32 cellular contexts compared by ENCODE assay signal in the genomic region with DNA sequence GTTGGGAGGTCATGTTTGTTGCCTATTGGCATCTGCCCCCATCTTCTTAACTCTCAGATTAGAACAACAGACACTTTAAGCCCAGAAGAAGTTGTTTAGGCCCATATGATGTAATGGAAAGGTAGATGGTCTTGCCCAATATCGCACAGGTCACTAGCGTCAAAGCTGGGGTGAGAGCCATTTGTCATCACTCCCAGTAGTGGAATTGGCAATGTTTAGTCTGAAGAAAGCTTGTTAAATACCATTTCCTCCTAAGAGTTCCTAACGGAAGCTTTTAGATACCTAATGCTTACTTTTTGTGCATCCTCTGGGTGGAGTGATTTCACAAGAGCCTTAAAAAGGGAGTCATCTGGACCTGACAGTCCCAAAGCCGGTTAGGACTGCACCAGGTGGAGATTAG.
"Had no signal": no experiment of that assay in that cellular context is flagged by ENCODE, and none has a peak within 500 bp of the region (broad histone marks: within the 10 kb centered on the region; RNA-seq: fewer than 3 reads in every experiment).

No MANE protein-coding gene starts in this region.

- H3K36me3 ChIP-seq: ascending aorta, breast epithelium, Peyer's patch, SJSA1 had no signal

- H3K27ac Mint-ChIP-seq: activated CD4-positive, alpha-beta T cell treated with anti-CD3 and anti-CD28 coated beads for 36 hours; activated CD4-positive, alpha-beta T cell treated with anti-CD3 and anti-CD28 coated beads, Interleukin-2, amount 10 ng/mL, durations not matched to agents 7 days and 5 days; activated CD8-positive, alpha-beta T cell treated with anti-CD3 and anti-CD28 coated beads, Interleukin-2, amount 10 ng/mL, durations not matched to agents 7 days and 5 days; activated naive CD4-positive, alpha-beta T cell treated with anti-CD3 and anti-CD28 coated beads, Interleukin-2, amount 50 U/mL, for 24 hours; activated naive CD8-positive, alpha-beta T cell treated with anti-CD3 and anti-CD28 coated beads, Interleukin-2, amount 10 ng/mL, durations not matched to agents 7 days and 5 days; activated T-cell treated with anti-CD3 and anti-CD28 coated beads, Interleukin-2, amount 50 U/mL, for 24 hours; activated T-helper 2 cell treated with anti-CD3 and anti-CD28 coated beads, Interferon-gamma antibody, Interleukin-2, Interleukin-4, amounts not matched to agents 10 μg/mL and 5 μg/mL and 100 μg/mL, durations not matched to agents 14 hours and 24 hours and 36 hours; T-helper 1 cell treated with Interleukin-12 subunit alpha and Interleukin-12 subunit beta and Interleukin-4 antibody, amounts not matched to agents 30 μg/mL and 1 μg/mL, for 36 hours; T-helper 2 cell treated with Interferon-gamma antibody and Interleukin-4, amounts not matched to agents 5 μg/mL and 100 μg/mL, for 36 hours; WTC11 had no signal

- ATAC-seq: activated CD4-positive, alpha-beta T cell treated with anti-CD3 and anti-CD28 coated beads for 36 hours; activated CD4-positive, CD25-positive, alpha-beta regulatory T cell treated with anti-CD3 and anti-CD28 coated beads, Interleukin-2, amount 50 U/mL, for 24 hours; activated CD8-positive, alpha-beta T cell treated with anti-CD3 and anti-CD28 coated beads, Interleukin-2, amount 10 ng/mL, durations not matched to agents 7 days and 5 days; PC-3; WTC11 had no signal

- H3K27ac ChIP-seq: ascending aorta, breast epithelium, KMS-11, Peyer's patch, SJSA1 had no signal

- H3K4me1 ChIP-seq: breast epithelium, Peyer's patch, SJSA1 had no signal

- DNase-seq: activated CD4-positive, alpha-beta T cell treated with anti-CD3 and anti-CD28 coated beads for 36 hours; activated CD4-positive, alpha-beta T cell treated with anti-CD3 and anti-CD28 coated beads, Interleukin-2, amount 10 ng/mL, durations not matched to agents 7 days and 5 days; activated CD4-positive, alpha-beta T cell treated with anti-CD3 and anti-CD28 coated beads, Interleukin-2, amount 50 U/mL, for 48 hours; activated CD8-positive, alpha-beta T cell treated with anti-CD3 and anti-CD28 coated beads, Interleukin-2, amount 10 ng/mL, durations not matched to agents 7 days and 5 days; activated gamma-delta T cell; activated naive CD4-positive, alpha-beta T cell treated with Interleukin-2 at 50 U/mL for 16 hours; activated naive CD8-positive, alpha-beta T cell treated with anti-CD3 and anti-CD28 coated beads, Interleukin-2, amount 10 ng/mL, durations not matched to agents 7 days and 5 days; activated T-cell treated with anti-CD3 and anti-CD28 coated beads, Interleukin-2, amount 50 U/mL, for 24 hours; MM.1S; MV-4-11; NCI-H1092; NCI-H1436 treated with DMSO at 0.1 percent for 48 hours; NCI-H1694 treated with DMSO at 0.1 percent for 48 hours; NCI-H2029; NCI-H510A; NCI-H526 treated with DMSO at 0.1 percent for 48 hours; NK-92 treated with Interleukin-12 subunit alpha and Interleukin-12 subunit beta, amount 100 ng/mL, for 24 hours; PC-3; Peyer's patch; RPMI8226; SHP77 treated with DMSO at 0.1 percent for 48 hours; SK-N-SH had no signal

- H3K36me3 Mint-ChIP-seq: activated naive CD4-positive, alpha-beta T cell treated with anti-CD3 and anti-CD28 coated beads, Interleukin-2, amount 50 U/mL, for 24 hours; activated naive CD8-positive, alpha-beta T cell treated with anti-CD3 and anti-CD28 coated beads, Interleukin-2, amount 10 ng/mL, durations not matched to agents 7 days and 5 days; WTC11 had no signal

- H3K9me3 Mint-ChIP-seq: activated CD4-positive, alpha-beta T cell treated with anti-CD3 and anti-CD28 coated beads, Interleukin-2, amount 10 ng/mL, durations not matched to agents 7 days and 5 days; activated naive CD4-positive, alpha-beta T cell treated with anti-CD3 and anti-CD28 coated beads, Interleukin-2, amount 50 U/mL, for 24 hours; activated naive CD8-positive, alpha-beta T cell treated with anti-CD3 and anti-CD28 coated beads, Interleukin-2, amount 10 ng/mL, durations not matched to agents 7 days and 5 days; activated T-cell treated with anti-CD3 and anti-CD28 coated beads, Interleukin-2, amount 50 U/mL, for 24 hours; activated T-helper 2 cell treated with anti-CD3 and anti-CD28 coated beads, Interferon-gamma antibody, Interleukin-2, Interleukin-4, amounts not matched to agents 10 μg/mL and 5 μg/mL and 100 μg/mL, durations not matched to agents 14 hours and 24 hours and 36 hours; T-helper 1 cell treated with Interleukin-12 subunit alpha and Interleukin-12 subunit beta and Interleukin-4 antibody, amounts not matched to agents 30 μg/mL and 1 μg/mL, for 36 hours; T-helper 2 cell treated with Interferon-gamma antibody and Interleukin-4, amounts not matched to agents 5 μg/mL and 100 μg/mL, for 36 hours; WTC11 had no signal

- H3K9ac ChIP-seq: KMS-11, SK-N-SH had no signal

- H3K4me2 ChIP-seq: KMS-11, SK-N-SH had no signal

- H3K9me3 ChIP-seq: ascending aorta, breast epithelium, Peyer's patch, SJSA1, SK-N-SH had no signal

- H3K4me3 ChIP-seq: ascending aorta, breast epithelium, Peyer's patch, SJSA1 had no signal

- H3K4me1 Mint-ChIP-seq: activated CD4-positive, alpha-beta T cell treated with anti-CD3 and anti-CD28 coated beads for 36 hours; activated CD4-positive, alpha-beta T cell treated with anti-CD3 and anti-CD28 coated beads, Interleukin-2, amount 10 ng/mL, durations not matched to agents 7 days and 5 days; activated naive CD4-positive, alpha-beta T cell treated with anti-CD3 and anti-CD28 coated beads, Interleukin-2, amount 50 U/mL, for 24 hours; activated naive CD8-positive, alpha-beta T cell treated with anti-CD3 and anti-CD28 coated beads, Interleukin-2, amount 10 ng/mL, durations not matched to agents 7 days and 5 days had no signal

- H3K4me3 Mint-ChIP-seq: activated CD4-positive, alpha-beta T cell treated with anti-CD3 and anti-CD28 coated beads for 36 hours; activated CD4-positive, alpha-beta T cell treated with anti-CD3 and anti-CD28 coated beads, Interleukin-2, amount 10 ng/mL, durations not matched to agents 7 days and 5 days; activated CD8-positive, alpha-beta T cell treated with anti-CD3 and anti-CD28 coated beads, Interleukin-2, amount 10 ng/mL, durations not matched to agents 7 days and 5 days; activated naive CD4-positive, alpha-beta T cell treated with anti-CD3 and anti-CD28 coated beads, Interleukin-2, amount 50 U/mL, for 24 hours; activated naive CD8-positive, alpha-beta T cell treated with anti-CD3 and anti-CD28 coated beads, Interleukin-2, amount 10 ng/mL, durations not matched to agents 7 days and 5 days; activated T-cell treated with anti-CD3 and anti-CD28 coated beads, Interleukin-2, amount 50 U/mL, for 24 hours; T-helper 1 cell treated with Interleukin-12 subunit alpha and Interleukin-12 subunit beta and Interleukin-4 antibody, amounts not matched to agents 30 μg/mL and 1 μg/mL, for 36 hours; T-helper 2 cell treated with Interferon-gamma antibody and Interleukin-4, amounts not matched to agents 5 μg/mL and 100 μg/mL, for 36 hours; WTC11 had no signal

- H3K27me3 ChIP-seq: ascending aorta, breast epithelium, Peyer's patch, SJSA1 had no signal
